In genomic region chr13:69109891-69110525, GRCh38 we compare ENCODE assay signal across 1 cellular context.
TF ChIP-seq lines count a peak whose summit lies in the region.

No MANE protein-coding gene starts in this region.

TF ChIP-seq in H1, 55 proteins besides CTCF, POLR2A, EP300 and RAD21 (continued from another document):
- no peak for TF ChIP-seq ATF2 (IDR thresholded peaks at IDR 0.05; ENCODE audit: low read length)
- no peak for TF ChIP-seq SAP30 (IDR thresholded peaks at IDR 0.05; ENCODE audit: insufficient read depth, insufficient replicate concordance, low read length)
- no peak for TF ChIP-seq BRCA1 (IDR thresholded peaks at IDR 0.05; ENCODE audit: low read depth, low read length)
- no peak for TF ChIP-seq GABPA (IDR thresholded peaks at IDR 0.05; ENCODE audit: borderline replicate concordance, insufficient read depth, low read length)
- no peak for TF ChIP-seq BACH1 (IDR thresholded peaks at IDR 0.05; ENCODE audit: low read length)
- no peak for TF ChIP-seq MAX (IDR thresholded peaks at IDR 0.05)
- TF ChIP-seq CTBP2 (IDR thresholded peaks at IDR 0.05; ENCODE audit: borderline replicate concordance, insufficient read depth, insufficient read length, low read length) = no peak
- TF ChIP-seq RNF2 (IDR thresholded peaks at IDR 0.05; ENCODE audit: borderline replicate concordance, low read depth, low read length, missing control alignments, poor library complexity, severe bottlenecking) = no peak
- no peak for TF ChIP-seq SP2 (IDR thresholded peaks at IDR 0.05; ENCODE audit: low read length)
- no peak for TF ChIP-seq SIRT6 (IDR thresholded peaks at IDR 0.05; ENCODE audit: low read length)
- TF ChIP-seq CHD7 (IDR thresholded peaks at IDR 0.05; ENCODE audit: insufficient replicate concordance, low read length) = no peak
- TF ChIP-seq EZH2 (IDR thresholded peaks at IDR 0.05; ENCODE audit: low read depth, low read length, severe bottlenecking) = no peak
- no peak for TF ChIP-seq PHF8 (conservative IDR thresholded peaks at IDR 0.05; ENCODE audit: low read depth, low read length)
- no peak for TF ChIP-seq POLR2AphosphoS5 (IDR thresholded peaks at IDR 0.05; ENCODE audit: low read depth, low read length)
- TF ChIP-seq POU5F1 (IDR thresholded peaks at IDR 0.05; ENCODE audit: low read depth, low read length) = no peak
- no peak for TF ChIP-seq BCL11A (IDR thresholded peaks at IDR 0.05; ENCODE audit: low read depth in 2 of 2, low read length in 2 of 2)
- TF ChIP-seq KDM4A (IDR thresholded peaks at IDR 0.05; ENCODE audit: low read depth, low read length, severe bottlenecking) = no peak
